In the genomic region with DNA sequence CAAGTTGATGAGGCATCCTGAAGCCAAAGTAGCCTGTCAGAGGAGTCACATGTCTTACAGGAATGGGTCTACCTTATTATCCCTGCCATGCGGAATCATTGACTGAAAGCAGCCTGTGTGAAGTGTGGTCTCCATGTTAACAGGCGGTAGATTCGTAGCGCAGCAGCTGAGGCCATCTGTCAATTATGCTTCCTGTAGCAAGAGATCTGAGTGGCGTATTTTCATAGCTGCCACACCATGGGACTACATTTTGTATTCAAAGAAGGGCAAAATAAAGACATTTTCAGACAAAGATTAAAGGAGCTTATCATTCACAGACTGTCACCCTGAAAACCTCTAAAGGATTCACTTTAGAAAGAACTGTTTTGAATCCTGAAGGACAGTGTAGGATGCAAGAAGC, we compare ENCODE assay signal across 20 cellular contexts.
"Had no signal": no experiment of that assay in that cellular context is flagged by ENCODE, and none has a peak within 500 bp of the region (broad histone marks: within the 10 kb centered on the region; RNA-seq: fewer than 3 reads in every experiment).

No MANE protein-coding gene starts in this region.

- H3K27ac ChIP-seq: dorsolateral prefrontal cortex, epithelial cell of prostate, lower lobe of right lung, neutrophil, sigmoid colon, testis, VCaP had no signal

- H3K4me1 ChIP-seq: sigmoid colon, testis had no signal

- H3K4me3 Mint-ChIP-seq: activated naive CD8-positive, alpha-beta T cell treated with anti-CD3 and anti-CD28 coated beads for 36 hours; activated T-helper 1 cell treated with anti-CD3 and anti-CD28 coated beads, Interleukin-12 subunit alpha, Interleukin-12 subunit beta, Interleukin-2, Interleukin-4 antibody, amounts not matched to agents 30 ng/mL and 10 ng/mL and 1 ng/mL, durations not matched to agents 14 hours and 24 hours and 36 hours; naive thymus-derived CD8-positive, alpha-beta T cell; stimulated activated memory B cell treated with anti-CD40 and anti-IgM and Interleukin-4, amounts not matched to agents 10 μg/mL and 1 μg/mL and 100 μg/mL, for 72 hours; type B pancreatic cell had no signal

- FAIRE-seq: colon had no signal

- ATAC-seq: lower lobe of right lung; naive thymus-derived CD8-positive, alpha-beta T cell; stimulated activated memory B cell treated with anti-CD40 and anti-IgM and Interleukin-4, amounts not matched to agents 10 μg/mL and 1 μg/mL and 100 μg/mL, for 72 hours had no signal

- H3K27me3 Mint-ChIP-seq: activated naive CD8-positive, alpha-beta T cell treated with anti-CD3 and anti-CD28 coated beads for 36 hours; naive thymus-derived CD8-positive, alpha-beta T cell; stimulated activated memory B cell treated with anti-CD40 and anti-IgM and Interleukin-4, amounts not matched to agents 10 μg/mL and 1 μg/mL and 100 μg/mL, for 72 hours; type B pancreatic cell had no signal

- H3K9me3 ChIP-seq: lower lobe of right lung, neutrophil, sigmoid colon, testis had no signal

- H3K9me3 Mint-ChIP-seq: stimulated activated memory B cell treated with anti-CD40 and anti-IgM and Interleukin-4, amounts not matched to agents 10 μg/mL and 1 μg/mL and 100 μg/mL, for 72 hours; type B pancreatic cell had no signal

- H3K27me3 ChIP-seq: neutrophil, sigmoid colon, testis had no signal

- DNase-seq: activated CD4-positive, alpha-beta T cell treated with anti-CD3 and anti-CD28 coated beads, Interleukin-2, amount 50 U/mL, for 48 hours; activated naive CD8-positive, alpha-beta T cell treated with anti-CD3 and anti-CD28 coated beads for 36 hours; amniotic stem cell; caudate nucleus; dorsolateral prefrontal cortex; foreskin fibroblast; hypothalamus; islet precursor cell; lower lobe of right lung; naive thymus-derived CD8-positive, alpha-beta T cell; sigmoid colon; stimulated activated CD4-positive, alpha-beta T cell treated with anti-CD3 and anti-CD28 coated beads, Interleukin-4, amount 100 ng/mL, for 24 hours; testis had no signal

- H3K36me3 Mint-ChIP-seq: stimulated activated memory B cell treated with anti-CD40 and anti-IgM and Interleukin-4, amounts not matched to agents 10 μg/mL and 1 μg/mL and 100 μg/mL, for 72 hours; type B pancreatic cell had no signal

- H3K27ac Mint-ChIP-seq: activated naive CD8-positive, alpha-beta T cell treated with anti-CD3 and anti-CD28 coated beads for 36 hours; activated T-helper 1 cell treated with anti-CD3 and anti-CD28 coated beads, Interleukin-12 subunit alpha, Interleukin-12 subunit beta, Interleukin-2, Interleukin-4 antibody, amounts not matched to agents 30 ng/mL and 10 ng/mL and 1 ng/mL, durations not matched to agents 14 hours and 24 hours and 36 hours; stimulated activated memory B cell treated with anti-CD40 and anti-IgM and Interleukin-4, amounts not matched to agents 10 μg/mL and 1 μg/mL and 100 μg/mL, for 72 hours; type B pancreatic cell had no signal

- H3K4me3 ChIP-seq: dorsolateral prefrontal cortex, lower lobe of right lung, sigmoid colon, testis had no signal

- H3K36me3 ChIP-seq: lower lobe of right lung, neutrophil, sigmoid colon had no signal
